ENCODE assay signal across 8 cellular contexts in the genomic region with DNA sequence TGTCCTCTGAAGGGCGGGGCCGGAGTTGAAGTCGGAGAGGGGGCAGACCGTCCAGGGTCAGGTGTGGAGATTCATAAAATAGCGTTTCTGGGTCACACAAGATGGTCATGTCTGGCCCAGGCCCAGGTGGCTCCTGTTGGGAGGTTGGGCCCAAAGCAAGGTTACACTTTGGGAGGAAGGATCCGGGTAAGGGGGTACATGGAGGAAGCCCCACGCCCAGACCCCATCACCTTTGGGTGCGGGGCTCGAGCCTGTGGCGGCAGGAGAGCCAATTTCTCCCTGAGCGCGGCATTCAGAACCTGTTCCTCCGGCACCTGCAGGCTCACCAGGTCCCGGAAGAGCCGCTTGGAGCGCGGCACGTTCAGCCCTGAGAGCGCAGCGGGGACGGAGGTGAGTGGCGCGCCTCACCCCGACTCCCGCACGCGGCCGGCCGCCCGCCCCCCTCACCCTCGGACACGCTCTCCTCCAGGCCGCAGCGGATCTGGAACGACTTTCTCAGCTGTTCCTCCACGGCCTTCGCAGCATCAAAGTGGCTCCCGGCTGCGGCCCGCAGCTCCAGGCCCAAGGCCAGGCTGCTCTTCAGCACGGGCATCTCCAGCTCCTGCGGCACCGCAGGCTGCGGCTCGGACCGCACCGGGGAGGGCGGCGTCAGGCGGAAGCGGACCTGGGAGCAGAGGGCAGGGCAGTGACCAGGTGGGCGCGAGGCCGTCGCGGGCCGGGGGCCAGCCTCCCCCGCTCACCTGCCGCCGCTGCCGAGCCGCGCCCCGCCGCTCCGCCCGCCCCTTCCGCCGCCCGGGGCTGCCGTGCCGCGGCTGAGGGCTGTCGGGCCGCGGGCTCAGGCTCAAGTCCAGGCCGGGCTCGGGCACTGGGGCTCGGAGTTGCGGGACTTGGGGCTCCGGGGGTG. TPM values are rescaled to one million over a fixed set of nuclear protein-coding genes. Genes with fewer than 3 reads are reported as not detected.
DNase-seq lines count a peak whose midpoint lies in the region; ATAC-seq and TF ChIP-seq lines count a peak whose summit lies in the region.

No MANE protein-coding gene starts in this region.

- H3K4me1 ChIP-seq in IMR-90 (ENCODE audit: control insufficient read depth, insufficient read depth, low read length) (peaks cover 13% of the 10 kb centered on the region), duodenal mucosa (ENCODE audit: control insufficient read depth in 1 of 2, insufficient read depth in 2 of 2, low read length in 2 of 2) (peaks cover 31 to 36% of the 10 kb centered on the region in 2 donors), mesendoderm (ENCODE audit: control insufficient read depth, low read depth, low read length) (peaks cover 12% of the 10 kb centered on the region)

- H2AK5ac ChIP-seq in IMR-90 (ENCODE audit: low read depth, low read length) (peak overlapping the region; percentile 86), mesendoderm (ENCODE audit: low read length) (no peak overlapping the region)

- DNase-seq in EL = peak; percentile 31
- DNase-seq in IMR-90 = no peak
- DNase-seq in activated CD4-positive, alpha-beta T cell treated with anti-CD3 and anti-CD28 coated beads for 36 hours = peak; percentile 70
- DNase-seq in mesendoderm = peak; percentile 54
- no peak for DNase-seq in epidermal melanocyte (ENCODE audit: insufficient read length, low spot score)

- peaks cover 28% of the 10 kb centered on the region for H3K36me3 ChIP-seq in IMR-90 (ENCODE audit: control insufficient read depth, insufficient read depth, low read length)
- peaks cover 16 to 31% of the 10 kb centered on the region in 2 donors for H3K36me3 ChIP-seq in duodenal mucosa (ENCODE audit: control insufficient read depth in 1 of 2, insufficient read depth in 2 of 2, low read length in 2 of 2)
- peaks cover 5% of the 10 kb centered on the region for H3K36me3 ChIP-seq in mesendoderm (ENCODE audit: control insufficient read depth, insufficient read depth, low read length)

- 7% methylated on average over 41 of the region's 81 CpGs; no CpG with 5 or more reads in 1 of the 2 experiments for WGBS in IMR-90 (ENCODE audit: extremely low coverage in 2 of 2, insufficient read length in 1 of 2), 2 experiments
- no CpG with 5 or more reads among the region's 81 CpGs for WGBS in mesendoderm (ENCODE audit: extremely low coverage, insufficient coverage, low lambda C conversion rate)

- H3K9me3 Mint-ChIP-seq in activated CD4-positive, alpha-beta T cell treated with anti-CD3 and anti-CD28 coated beads for 36 hours (ENCODE audit: low read depth) = no peaks in the 10 kb centered on the region
- H3K9me3 Mint-ChIP-seq in stimulated activated naive CD8-positive, alpha-beta T cell treated with anti-CD3 and anti-CD28 coated beads, Interleukin-15, Interleukin-2, amounts not matched to agents 100 ng/mL and 50 ng/mL, for 24 hours = no peaks in the 10 kb centered on the region

- peaks cover 41% of the 10 kb centered on the region for H3K79me2 ChIP-seq in mesendoderm (ENCODE audit: control insufficient read depth, insufficient read depth, low read length)

- CTCF ChIA-PET in IMR-90 (lab: Yijun Ruan, JAX) = no interaction called here
- CTCF ChIA-PET in activated CD4-positive, alpha-beta T cell treated with anti-CD3 and anti-CD28 coated beads for 36 hours (lab: Charles Lee) = interaction anchor here (1.0 to 1.4 kb wide), 4 partner anchors 10 to 270 kb away, joined by 3 to 5 read pairs (median 4); partner anchors contain the start of genes POP7 and TSC22D4

- H3K56ac ChIP-seq in IMR-90 (ENCODE audit: extremely low read depth, insufficient read depth, low read length) (0 out of 2 replicates have a peak overlapping the region, but pooled peaks have one; percentile 58), mesendoderm (ENCODE audit: low read length) (peak overlapping the region; percentile 93)

- peak overlapping the region; percentile 27 to 85 for H4K8ac ChIP-seq in IMR-90 (ENCODE audit: low read depth in 2 of 2, low read length in 2 of 2)
- no peak overlapping the region for H4K8ac ChIP-seq in mesendoderm (ENCODE audit: low read depth, low read length)

- H3K79me1 ChIP-seq in IMR-90 (ENCODE audit: low read depth in 1 of 2, low read length in 2 of 2) (peaks cover 15 to 51% of the 10 kb centered on the region in 2 experiments), mesendoderm (ENCODE audit: low read length) (peaks cover 30% of the 10 kb centered on the region)

- no peak overlapping the region for H2BK15ac ChIP-seq in IMR-90 (ENCODE audit: low read depth, low read length)
- H2BK15ac ChIP-seq in mesendoderm (replicated peaks; ENCODE audit: low read depth) = no peak overlapping the region

- H3K27ac ChIP-seq in IMR-90 (ENCODE audit: insufficient read depth, low read length) (peak overlapping the region; percentile 86), duodenal mucosa (ENCODE audit: low read depth, low read length) (peak overlapping the region; percentile 97), mesendoderm (ENCODE audit: low read depth, low read length) (peak overlapping the region; percentile 92)

- TF ChIP-seq POLR2A in IMR-90 (IDR thresholded peaks at IDR 0.05; ENCODE audit: low read depth, low read length) = no peak; the same call in 1 of the 2 replicates

- peak overlapping the region; percentile 68 for H3K4me3 ChIP-seq in IMR-90 (ENCODE audit: insufficient read depth, low read depth, low read length)
- peak overlapping the region; percentile 87 to 92 for H3K4me3 ChIP-seq in duodenal mucosa (ENCODE audit: low read depth in 1 of 2, low read length in 2 of 2)
- H3K4me3 ChIP-seq in mesendoderm (ENCODE audit: low read length) = peak overlapping the region; percentile 66

- peaks cover 51% of the 10 kb centered on the region for H3K36me3 Mint-ChIP-seq in activated CD4-positive, alpha-beta T cell treated with anti-CD3 and anti-CD28 coated beads for 36 hours (ENCODE audit: low read depth)
- H3K36me3 Mint-ChIP-seq in stimulated activated naive CD8-positive, alpha-beta T cell treated with anti-CD3 and anti-CD28 coated beads, Interleukin-15, Interleukin-2, amounts not matched to agents 100 ng/mL and 50 ng/mL, for 24 hours (ENCODE audit: low read depth) = peaks cover 44% of the 10 kb centered on the region

- peaks cover 13% of the 10 kb centered on the region for H3K9me1 ChIP-seq in IMR-90 (ENCODE audit: insufficient read depth, low read length)

- H3K27me3 Mint-ChIP-seq in activated CD4-positive, alpha-beta T cell treated with anti-CD3 and anti-CD28 coated beads for 36 hours = no peaks in the 10 kb centered on the region
- no peaks in the 10 kb centered on the region for H3K27me3 Mint-ChIP-seq in stimulated activated naive CD8-positive, alpha-beta T cell treated with anti-CD3 and anti-CD28 coated beads, Interleukin-15, Interleukin-2, amounts not matched to agents 100 ng/mL and 50 ng/mL, for 24 hours

- peak overlapping the region; percentile 92 for H2AFZ ChIP-seq in IMR-90 (replicated peaks; ENCODE audit: low read length, poor library complexity)

- H2BK120ac ChIP-seq in IMR-90 (ENCODE audit: low read depth, low read length) (peak overlapping the region; percentile 49; the same call in 1 of the 2 replicates), mesendoderm (ENCODE audit: low read depth, low read length) (no peak overlapping the region)

- H4K20me1 ChIP-seq in IMR-90 (ENCODE audit: insufficient read depth, low read length) = peaks cover 7% of the 10 kb centered on the region

- peak overlapping the region; percentile 88 for H3K14ac ChIP-seq in IMR-90 (replicated peaks; ENCODE audit: low read depth, low read length)

- in situ Hi-C loops in IMR-90 (cut with MboI; ENCODE audit: low sequenced_read_pairs) = loop anchor here (25.0 kb wide), 1 partner anchor 677 kb away; no protein-coding TSS in a partner anchor

- peak overlapping the region; percentile 88 for H3K27ac Mint-ChIP-seq in activated CD4-positive, alpha-beta T cell treated with anti-CD3 and anti-CD28 coated beads for 36 hours
- H3K27ac Mint-ChIP-seq in stimulated activated naive CD8-positive, alpha-beta T cell treated with anti-CD3 and anti-CD28 coated beads, Interleukin-15, Interleukin-2, amounts not matched to agents 100 ng/mL and 50 ng/mL, for 24 hours = peak overlapping the region; percentile 93

- TF ChIP-seq RAD21 in IMR-90 (IDR thresholded peaks at IDR 0.05; ENCODE audit: low read length) = no peak

- H3K18ac ChIP-seq in IMR-90 (ENCODE audit: low read depth, low read length) = peak overlapping the region; percentile 10; the same call in 1 of the 2 replicates
- peak overlapping the region; percentile 89 for H3K18ac ChIP-seq in mesendoderm (ENCODE audit: low read length)

- TF ChIP-seq CTCF in IMR-90 (conservative IDR thresholded peaks at IDR 0.05; ENCODE audit: low read depth, low read length) = no peak

- ATAC-seq in GM21526 (IDR thresholded peaks at IDR 0.05; ENCODE audit: low FRiP score, unreplicated experiment) (peak; percentile 23), IMR-90 (ENCODE audit: low read depth) (peak; percentile 33)
- ATAC-seq in activated CD4-positive, alpha-beta T cell treated with anti-CD3 and anti-CD28 coated beads for 36 hours = peak; percentile 30

- H3K4me3 Mint-ChIP-seq in activated CD4-positive, alpha-beta T cell treated with anti-CD3 and anti-CD28 coated beads for 36 hours = peak overlapping the region; percentile 89
- peak overlapping the region; percentile 89 for H3K4me3 Mint-ChIP-seq in stimulated activated naive CD8-positive, alpha-beta T cell treated with anti-CD3 and anti-CD28 coated beads, Interleukin-15, Interleukin-2, amounts not matched to agents 100 ng/mL and 50 ng/mL, for 24 hours

- peak overlapping the region; percentile 79 for H3K9ac ChIP-seq in IMR-90 (ENCODE audit: low read depth, low read length)
- H3K9ac ChIP-seq in duodenal mucosa (ENCODE audit: low read depth in 1 of 2, low read length in 2 of 2) = peak overlapping the region; percentile 83 to 96
- H3K9ac ChIP-seq in mesendoderm (ENCODE audit: low read length) = peak overlapping the region; percentile 86

- intact Hi-C loops in IMR-90 (cut with micrococcal nuclease) = no loop called here
- intact Hi-C loops in activated CD4-positive, alpha-beta T cell treated with anti-CD3 and anti-CD28 coated beads for 36 hours (cut with DNase I, micrococcal nuclease) = loop anchor here (1.0 to 10.0 kb wide), 6 partner anchors 7 to 239 kb away; partner anchors contain the start of genes FBXO24 (in 1 of the 2), GNB2 (in 1 of the 2), LRCH4 (in 1 of the 2) and TSC22D4 (in 1 of the 2)

- H4K91ac ChIP-seq in IMR-90 (ENCODE audit: insufficient read depth, low read depth, low read length) = peak overlapping the region; percentile 66; the same call in 1 of the 2 replicates

- peak overlapping the region; percentile 46; the same call in 1 of the 2 replicates for H4K5ac ChIP-seq in IMR-90 (ENCODE audit: low read depth, low read length)
- H4K5ac ChIP-seq in mesendoderm (ENCODE audit: low read length) = no peak overlapping the region

- POLR2A ChIA-PET in IMR-90 (lab: Charles Lee; ENCODE audit: unreplicated experiment) = no interaction called here
- POLR2A ChIA-PET in activated CD4-positive, alpha-beta T cell treated with anti-CD3 and anti-CD28 coated beads for 36 hours (lab: Charles Lee) = interaction anchor here (0.7 to 1.5 kb wide), 5 partner anchors 8 to 439 kb away, joined by 3 to 5 read pairs (median 3); partner anchors contain the start of genes POP7 and SRRT

- H3K4ac ChIP-seq in IMR-90 (ENCODE audit: low read depth, low read length) (peak overlapping the region; percentile 91), mesendoderm (ENCODE audit: low read depth, low read length) (peak overlapping the region; percentile 63)

- H3K4me2 ChIP-seq in IMR-90 (ENCODE audit: low read depth, low read length) (peak overlapping the region; percentile 95), mesendoderm (ENCODE audit: low read length) (peak overlapping the region; percentile 83)

- peaks cover 43% of the 10 kb centered on the region for H3K4me1 Mint-ChIP-seq in activated CD4-positive, alpha-beta T cell treated with anti-CD3 and anti-CD28 coated beads for 36 hours
- H3K4me1 Mint-ChIP-seq in stimulated activated naive CD8-positive, alpha-beta T cell treated with anti-CD3 and anti-CD28 coated beads, Interleukin-15, Interleukin-2, amounts not matched to agents 100 ng/mL and 50 ng/mL, for 24 hours (ENCODE audit: low read depth) = peaks cover 46% of the 10 kb centered on the region

- H3K9me3 ChIP-seq in IMR-90 (ENCODE audit: control insufficient read depth, insufficient read depth, low read length) (no peaks in the 10 kb centered on the region), duodenal mucosa (ENCODE audit: control insufficient read depth in 1 of 2, low read length in 2 of 2) (no peaks in the 10 kb centered on the region)

- BruUV-seq in IMR-90 (replicated peaks; lab: Mats Ljungman, UMichigan) = no TSS peak

- H2BK5ac ChIP-seq in IMR-90 (ENCODE audit: low read depth, low read length, poor library complexity, severe bottlenecking) = peak overlapping the region; percentile 81
- peak overlapping the region; percentile 61 for H2BK5ac ChIP-seq in mesendoderm (ENCODE audit: low read length)

- dilution Hi-C loops in IMR-90 (cut with HindIII; ENCODE audit: low sequenced_read_pairs, unreplicated experiment) = no loop called here

- H3K27me3 ChIP-seq in IMR-90 (ENCODE audit: control insufficient read depth, insufficient read depth, low read length) (no peaks in the 10 kb centered on the region), duodenal mucosa (ENCODE audit: control insufficient read depth in 1 of 2, insufficient read depth in 2 of 2, low read length in 2 of 2) (no peaks in the 10 kb centered on the region), mesendoderm (ENCODE audit: insufficient read depth, low read length, poor library complexity) (no peaks in the 10 kb centered on the region)

- no peak overlapping the region for H2BK20ac ChIP-seq in IMR-90 (ENCODE audit: low read depth, low read length)

- H3K23ac ChIP-seq in IMR-90 (ENCODE audit: low read depth, low read length) (peak overlapping the region; percentile 91), mesendoderm (ENCODE audit: low read length) (peak overlapping the region; percentile 72)

- peak overlapping the region; percentile 99 for H2AK9ac ChIP-seq in IMR-90 (replicated peaks; ENCODE audit: low read depth, low read length, poor library complexity)

RNA-seq across cellular contexts. Expression of gene PPP1R35, which starts 0.6 kb away (rescaled TPM):
- total RNA-seq in IMR-90 (2012; rRNA removed) = 5.6 and 7.8 TPM in 2 replicates
- polyA plus RNA-seq in IMR-90 (2012; rRNA removed) = 25.5 and 36.7 TPM in 2 replicates
- 19.4 and 32.1 TPM in 2 replicates for polyA plus RNA-seq in IMR-90 (2012; cell fraction: cytosol; rRNA removed)
- polyA plus RNA-seq in IMR-90 (2012; cell fraction: nucleus; rRNA removed; ENCODE audit: low replicate concordance) = 103 and 138 TPM in 2 replicates
- 10 to 100 TPM; 48.7 to 60.3 TPM for total RNA-seq in activated CD4-positive, alpha-beta T cell treated with anti-CD3 and anti-CD28 coated beads for 36 hours
- polyA plus RNA-seq in mesendoderm (2013, experiment 1 of 2) = 58.9 TPM
- polyA plus RNA-seq in mesendoderm (2013, experiment 2 of 2) = 59.9 TPM

RNA-seq across cellular contexts. Expression of gene MEPCE, which starts 6.0 kb away (rescaled TPM):
- total RNA-seq in IMR-90 (2012; rRNA removed) = 20.3 and 22.9 TPM in 2 replicates
- 17.6 and 18.2 TPM in 2 replicates for polyA plus RNA-seq in IMR-90 (2012; rRNA removed)
- 13.7 and 14.6 TPM in 2 replicates for polyA plus RNA-seq in IMR-90 (2012; cell fraction: cytosol; rRNA removed)
- polyA plus RNA-seq in IMR-90 (2012; cell fraction: nucleus; rRNA removed; ENCODE audit: low replicate concordance) = 23.5 and 26.5 TPM in 2 replicates
- 10 to 100 TPM; 44.4 to 45.9 TPM for total RNA-seq in activated CD4-positive, alpha-beta T cell treated with anti-CD3 and anti-CD28 coated beads for 36 hours
- polyA plus RNA-seq in mesendoderm (2013, experiment 1 of 2) = 33.8 TPM
- 34.3 TPM for polyA plus RNA-seq in mesendoderm (2013, experiment 2 of 2)

RNA-seq across cellular contexts. Expression of gene ZCWPW1, which starts 7.2 kb away (rescaled TPM):
- total RNA-seq in IMR-90 (2012; rRNA removed) = 0.56 and 0.72 TPM in 2 replicates
- 0.76 and 1.3 TPM in 2 replicates for polyA plus RNA-seq in IMR-90 (2012; rRNA removed)
- 0.37 and 0.51 TPM in 2 replicates for polyA plus RNA-seq in IMR-90 (2012; cell fraction: cytosol; rRNA removed)
- 1.3 and 2.5 TPM in 2 replicates for polyA plus RNA-seq in IMR-90 (2012; cell fraction: nucleus; rRNA removed; ENCODE audit: low replicate concordance)
- 1 to 10 TPM; 3.0 to 3.4 TPM for total RNA-seq in activated CD4-positive, alpha-beta T cell treated with anti-CD3 and anti-CD28 coated beads for 36 hours
- polyA plus RNA-seq in mesendoderm (2013, experiment 1 of 2) = 1.1 TPM
- 0.95 TPM for polyA plus RNA-seq in mesendoderm (2013, experiment 2 of 2)

RNA-seq across cellular contexts. Expression of gene SPACDR, which starts 28.4 kb away (rescaled TPM):
- 0.54 and 1.1 TPM in 2 replicates for total RNA-seq in IMR-90 (2012; rRNA removed)
- 1.3 and 2.1 TPM in 2 replicates for polyA plus RNA-seq in IMR-90 (2012; rRNA removed)
- polyA plus RNA-seq in IMR-90 (2012; cell fraction: cytosol; rRNA removed) = 2.3 and 3.1 TPM in 2 replicates
- polyA plus RNA-seq in IMR-90 (2012; cell fraction: nucleus; rRNA removed; ENCODE audit: low replicate concordance) = 8.7 and 10.3 TPM in 2 replicates
- 1 to 10 TPM; 3.5 to 4.2 TPM for total RNA-seq in activated CD4-positive, alpha-beta T cell treated with anti-CD3 and anti-CD28 coated beads for 36 hours
- polyA plus RNA-seq in mesendoderm (2013, experiment 1 of 2) = 0.10 TPM
- polyA plus RNA-seq in mesendoderm (2013, experiment 2 of 2) = 0.08 TPM

RNA-seq across cellular contexts. Expression of gene TSC22D4, which starts 43.4 kb away (rescaled TPM):
- total RNA-seq in IMR-90 (2012; rRNA removed) = 9.3 and 10.0 TPM in 2 replicates
- 29.9 and 32.4 TPM in 2 replicates for polyA plus RNA-seq in IMR-90 (2012; rRNA removed)
- 30.1 and 48.3 TPM in 2 replicates for polyA plus RNA-seq in IMR-90 (2012; cell fraction: cytosol; rRNA removed)
- polyA plus RNA-seq in IMR-90 (2012; cell fraction: nucleus; rRNA removed; ENCODE audit: low replicate concordance) = 39.6 and 90.8 TPM in 2 replicates
- total RNA-seq in activated CD4-positive, alpha-beta T cell treated with anti-CD3 and anti-CD28 coated beads for 36 hours = 10 to 100 TPM; 78.5 to 85.7 TPM
- polyA plus RNA-seq in mesendoderm (2013, experiment 1 of 2) = 15.8 TPM
- 16.1 TPM for polyA plus RNA-seq in mesendoderm (2013, experiment 2 of 2)

Comparison
In these comparisons a context has a peak if more than half of its experiments do, and no peak if none do; other contexts are left out.
1. DNase-seq: peak in EL (single experiment), activated CD4-positive, alpha-beta T cell treated with anti-CD3 and anti-CD28 coated beads for 36 hours (single experiment) and mesendoderm (single experiment); none in IMR-90 (single experiment) and epidermal melanocyte (single experiment).
2. Peak in every context shown above with its lines, with median percentiles within 50 percentile points of each other: ATAC-seq, H3K27ac ChIP-seq, H3K4me3 ChIP-seq and H3K9ac ChIP-seq.